In genomic region chr17:61168506-61168905, GRCh38 we compare ENCODE assay signal across 21 cellular contexts.
DNase-seq lines count a peak whose midpoint lies in the region; ATAC-seq, FAIRE-seq and TF ChIP-seq lines count a peak whose summit lies in the region.
"Had no signal": no experiment of that assay in that cellular context is flagged by ENCODE, and none has a peak within 500 bp of the region (broad histone marks: within the 10 kb centered on the region; RNA-seq: fewer than 3 reads in every experiment).

No MANE protein-coding gene starts in this region.

- H3K27me3 Mint-ChIP-seq in CD14-positive monocyte (ENCODE audit: low read depth in 3 of 3) = no peaks in the 10 kb centered on the region
- H3K27me3 Mint-ChIP-seq: naive thymus-derived CD4-positive, alpha-beta T cell; T-helper 17 cell had no signal

- TF ChIP-seq EP300 in GM12878 (IDR thresholded peaks at IDR 0.05; ENCODE audit: borderline replicate concordance in 1 of 2, control insufficient read depth in 1 of 2, low read depth in 2 of 2, low read length in 2 of 2) = no peak

- H3K27ac Mint-ChIP-seq in CD14-positive monocyte = no peak overlapping the region
- H3K27ac Mint-ChIP-seq: T-helper 17 cell had no signal

- H3K27ac ChIP-seq in GM12878 (ENCODE audit: control insufficient read depth, insufficient read depth) = no peak overlapping the region
- H3K27ac ChIP-seq: C4-2B, vagina, VCaP had no signal

- TF ChIP-seq CTCF in GM12878 (IDR thresholded peaks at IDR 0.05 in 2 of 3, conservative IDR thresholded peaks at IDR 0.05 in 1 of 3; ENCODE audit: control insufficient read depth in 2 of 3, extremely low read depth in 1 of 3, insufficient read depth in 1 of 3, low read depth in 3 of 3, low read length in 3 of 3) = no peak
- no peak for TF ChIP-seq CTCF in lower leg skin (IDR thresholded peaks at IDR 0.05)
- no peak for TF ChIP-seq CTCF in CD14-positive monocyte (IDR thresholded peaks at IDR 0.05)

- TF ChIP-seq POLR2A in GM12878 (IDR thresholded peaks at IDR 0.05; ENCODE audit: low read depth, low read length) (no peak), lower leg skin (IDR thresholded peaks at IDR 0.05) (no peak)

- H3K4me1 Mint-ChIP-seq in CD14-positive monocyte = no peaks in the 10 kb centered on the region
- H3K4me1 Mint-ChIP-seq: naive thymus-derived CD4-positive, alpha-beta T cell had no signal

- CTCF ChIA-PET in GM12878 (lab: Yijun Ruan, JAX) = no interaction called here

- in situ Hi-C loops in Caki2 (cut with HindIII; ENCODE audit: low pct_unique_long_range_greater_than_20kb, low sequenced_read_pairs) (no loop called here), GM12878 (cut with MboI) (no loop called here)

- H3K9me3 ChIP-seq in GM12878 (replicated peaks; ENCODE audit: control insufficient read depth, insufficient read depth, low read length) = no peaks in the 10 kb centered on the region
- H3K9me3 ChIP-seq: vagina had no signal

- intact Hi-C loops in GM12878 (cut with micrococcal nuclease; ENCODE audit: unreplicated experiment) (no loop called here), lower leg skin (cut with DNase I; ENCODE audit: low total_unique reads) (no loop called here), CD14-positive monocyte (cut with micrococcal nuclease) (no loop called here)

- peaks cover 0 to 8% (median 4%) of the 10 kb centered on the region in 7 donors for H3K9me3 Mint-ChIP-seq in CD14-positive monocyte

- RAD21 ChIA-PET in GM12878 (lab: Charles Lee; ENCODE audit: unreplicated experiment) = no interaction called here

- no peaks in the 10 kb centered on the region for H3K4me1 ChIP-seq in GM12878 (ENCODE audit: control insufficient read depth, insufficient read depth, low read length)
- H3K4me1 ChIP-seq: vagina had no signal

- POLR2A ChIA-PET in GM12878 (lab: Charles Lee) = no interaction called here

- no peak overlapping the region for H3K9ac ChIP-seq in GM12878 (ENCODE audit: control insufficient read depth, insufficient read depth, low read length)

- ATAC-seq in HG02759 (IDR thresholded peaks at IDR 0.05; ENCODE audit: unreplicated experiment) = peak; percentile 77
- peak; percentile 85 for ATAC-seq in GM12878
- ATAC-seq: naive thymus-derived CD4-positive, alpha-beta T cell; T-helper 17 cell had no signal

- peak; percentile 48 for DNase-seq in Caki2 (ENCODE audit: low read depth)
- no peak for DNase-seq in GM12878 (ENCODE audit: low read depth, low spot score)
- DNase-seq in kidney tubule cell (ENCODE audit: low spot score) = peak; percentile 74
- no peak for DNase-seq in GDM1 (lab: John Stamatoyannopoulos, UW)
- no peak for DNase-seq in NCI-H82 treated with DMSO at 0.1 percent for 48 hours (lab: John Stamatoyannopoulos, UW; ENCODE audit: unreplicated experiment)
- DNase-seq in lower leg skin (ENCODE audit: low spot score in 2 of 2) = no peak
- DNase-seq in CD14-positive monocyte (ENCODE audit: low spot score) = no peak
- DNase-seq: activated naive CD4-positive, alpha-beta T cell treated with Interleukin-2 at 50 U/mL for 16 hours; aorta; DMS 273 treated with DMSO at 0.1 percent for 48 hours; effector memory CD4-positive, alpha-beta T cell; mesenchymal stem cell; naive thymus-derived CD4-positive, alpha-beta T cell; NCI-H1105; SHP77 treated with DMSO at 0.1 percent for 48 hours; stimulated activated CD4-positive, alpha-beta T cell treated with anti-CD3 and anti-CD28 coated beads, Interleukin-2, amount 100 ng/mL, for 24 hours; T-helper 17 cell had no signal

- H3K4me3 Mint-ChIP-seq in CD14-positive monocyte = no peak overlapping the region
- H3K4me3 Mint-ChIP-seq: naive thymus-derived CD4-positive, alpha-beta T cell; T-helper 17 cell had no signal

- peaks cover 9 to 14% of the 10 kb centered on the region in 2 donors for H3K36me3 Mint-ChIP-seq in CD14-positive monocyte

- H3K27me3 ChIP-seq in GM12878 (replicated peaks in 1 of 2; ENCODE audit: control insufficient read depth in 2 of 2, insufficient read depth in 2 of 2, low read length in 1 of 2) = no peaks in the 10 kb centered on the region
- H3K27me3 ChIP-seq: vagina had no signal

- BruUV-seq in GM12878 (replicated peaks; lab: Mats Ljungman, UMichigan) = no TSS peak

- no peaks in the 10 kb centered on the region for H4K20me1 ChIP-seq in GM12878 (ENCODE audit: control insufficient read depth, insufficient read depth)

- TF ChIP-seq RAD21 in GM12878 (IDR thresholded peaks at IDR 0.05; ENCODE audit: insufficient read depth, low read depth, low read length) = no peak

- no peak for FAIRE-seq in GM12878 (lab: Jason Lieb, UNC)

- no peaks in the 10 kb centered on the region for H3K36me3 ChIP-seq in GM12878 (ENCODE audit: control insufficient read depth in 2 of 2, insufficient read depth in 2 of 2, low read length in 1 of 2)
- H3K36me3 ChIP-seq: vagina had no signal

- no peak overlapping the region for H2AFZ ChIP-seq in GM12878 (ENCODE audit: control insufficient read depth, low read depth, low read length)

- H3K4me2 ChIP-seq in GM12878 (ENCODE audit: control insufficient read depth, insufficient read depth) = no peak overlapping the region

- 6% methylated on average over 2 of the region's 2 CpGs for WGBS in GM12878 (ENCODE audit: insufficient coverage, insufficient replicate concordance, low lambda C conversion rate, missing lambda C conversion rate)
- WGBS in lower leg skin, 2 donors = 88 to 92% methylated on average over 2 of the region's 2 CpGs

- no peak overlapping the region for H3K4me3 ChIP-seq in GM12878
- H3K4me3 ChIP-seq in lower leg skin (ENCODE audit: low read depth, poor library complexity, severe bottlenecking) = no peak overlapping the region
- H3K4me3 ChIP-seq: vagina had no signal

- SMC1A ChIA-PET in GM12878 (lab: Charles Lee; ENCODE audit: uncharacterized antibody, unreplicated experiment) = no interaction called here

- H3K79me2 ChIP-seq in GM12878 (ENCODE audit: control insufficient read depth, insufficient read depth, low read length) = no peaks in the 10 kb centered on the region

TF ChIP-seq in GM12878, 131 proteins besides CTCF, POLR2A, EP300 and RAD21:
- TF ChIP-seq IKZF1 (conservative IDR thresholded peaks at IDR 0.05) = peak; percentile 32; the same call in 1 of the 2 replicates
- peak; percentile 45; the same call in 1 of the 2 replicates for TF ChIP-seq EED (IDR thresholded peaks at IDR 0.05; ENCODE audit: low read depth)
- peak; percentile 58; the same call in 1 of the 2 replicates for TF ChIP-seq JUNB (IDR thresholded peaks at IDR 0.05)
- TF ChIP-seq NFIC (IDR thresholded peaks at IDR 0.05; ENCODE audit: low read depth, low read length) = peak; percentile 39; the same call in 1 of the 2 replicates
- peak; percentile 56 for TF ChIP-seq NR2F1 (conservative IDR thresholded peaks at IDR 0.05)
- TF ChIP-seq RFX5 (IDR thresholded peaks at IDR 0.05; ENCODE audit: low read depth, low read length) = no peak
- peak; percentile 12; the same call in 1 of the 2 replicates for TF ChIP-seq RUNX3 (IDR thresholded peaks at IDR 0.05; ENCODE audit: low read length)
- no peak for TF ChIP-seq E2F8 (IDR thresholded peaks at IDR 0.05; ENCODE audit: low read depth, partially characterized antibody)

Comparison
In these comparisons a context has a peak if more than half of its experiments do, and no peak if none do; other contexts are left out.
1. DNase-seq: peak in Caki2 (single experiment) and kidney tubule cell (single experiment); none in GM12878 (single experiment), GDM1 (single experiment), NCI-H82 treated with DMSO at 0.1 percent for 48 hours (single experiment), lower leg skin (0 of 2) and CD14-positive monocyte (single experiment).